ENCODE assay signal across 1 cellular context in the genomic region with DNA sequence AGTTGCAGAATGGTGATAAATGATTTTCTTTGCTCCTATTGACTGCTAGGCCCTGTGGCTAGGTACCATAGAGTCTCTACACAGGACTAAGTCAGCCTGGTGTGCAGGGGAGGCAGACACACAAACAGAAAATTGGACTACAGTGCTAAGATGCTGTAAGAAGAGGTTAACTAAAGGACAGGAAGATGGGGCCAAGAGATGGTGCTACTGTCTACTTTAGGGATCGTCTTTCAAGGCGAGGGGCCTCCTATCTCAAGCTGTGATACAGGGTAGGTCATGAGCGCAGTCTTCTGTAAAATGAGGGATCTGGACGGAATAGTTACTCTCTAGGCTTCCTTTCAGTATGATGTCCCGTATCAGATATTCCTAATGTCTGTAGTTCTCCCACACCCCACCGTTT.
TF ChIP-seq lines count a peak whose summit lies in the region.

No MANE protein-coding gene starts in this region.

TF ChIP-seq in GM23338, 12 proteins besides CTCF, POLR2A, EP300 and RAD21:
- TF ChIP-seq, protein P1, sequence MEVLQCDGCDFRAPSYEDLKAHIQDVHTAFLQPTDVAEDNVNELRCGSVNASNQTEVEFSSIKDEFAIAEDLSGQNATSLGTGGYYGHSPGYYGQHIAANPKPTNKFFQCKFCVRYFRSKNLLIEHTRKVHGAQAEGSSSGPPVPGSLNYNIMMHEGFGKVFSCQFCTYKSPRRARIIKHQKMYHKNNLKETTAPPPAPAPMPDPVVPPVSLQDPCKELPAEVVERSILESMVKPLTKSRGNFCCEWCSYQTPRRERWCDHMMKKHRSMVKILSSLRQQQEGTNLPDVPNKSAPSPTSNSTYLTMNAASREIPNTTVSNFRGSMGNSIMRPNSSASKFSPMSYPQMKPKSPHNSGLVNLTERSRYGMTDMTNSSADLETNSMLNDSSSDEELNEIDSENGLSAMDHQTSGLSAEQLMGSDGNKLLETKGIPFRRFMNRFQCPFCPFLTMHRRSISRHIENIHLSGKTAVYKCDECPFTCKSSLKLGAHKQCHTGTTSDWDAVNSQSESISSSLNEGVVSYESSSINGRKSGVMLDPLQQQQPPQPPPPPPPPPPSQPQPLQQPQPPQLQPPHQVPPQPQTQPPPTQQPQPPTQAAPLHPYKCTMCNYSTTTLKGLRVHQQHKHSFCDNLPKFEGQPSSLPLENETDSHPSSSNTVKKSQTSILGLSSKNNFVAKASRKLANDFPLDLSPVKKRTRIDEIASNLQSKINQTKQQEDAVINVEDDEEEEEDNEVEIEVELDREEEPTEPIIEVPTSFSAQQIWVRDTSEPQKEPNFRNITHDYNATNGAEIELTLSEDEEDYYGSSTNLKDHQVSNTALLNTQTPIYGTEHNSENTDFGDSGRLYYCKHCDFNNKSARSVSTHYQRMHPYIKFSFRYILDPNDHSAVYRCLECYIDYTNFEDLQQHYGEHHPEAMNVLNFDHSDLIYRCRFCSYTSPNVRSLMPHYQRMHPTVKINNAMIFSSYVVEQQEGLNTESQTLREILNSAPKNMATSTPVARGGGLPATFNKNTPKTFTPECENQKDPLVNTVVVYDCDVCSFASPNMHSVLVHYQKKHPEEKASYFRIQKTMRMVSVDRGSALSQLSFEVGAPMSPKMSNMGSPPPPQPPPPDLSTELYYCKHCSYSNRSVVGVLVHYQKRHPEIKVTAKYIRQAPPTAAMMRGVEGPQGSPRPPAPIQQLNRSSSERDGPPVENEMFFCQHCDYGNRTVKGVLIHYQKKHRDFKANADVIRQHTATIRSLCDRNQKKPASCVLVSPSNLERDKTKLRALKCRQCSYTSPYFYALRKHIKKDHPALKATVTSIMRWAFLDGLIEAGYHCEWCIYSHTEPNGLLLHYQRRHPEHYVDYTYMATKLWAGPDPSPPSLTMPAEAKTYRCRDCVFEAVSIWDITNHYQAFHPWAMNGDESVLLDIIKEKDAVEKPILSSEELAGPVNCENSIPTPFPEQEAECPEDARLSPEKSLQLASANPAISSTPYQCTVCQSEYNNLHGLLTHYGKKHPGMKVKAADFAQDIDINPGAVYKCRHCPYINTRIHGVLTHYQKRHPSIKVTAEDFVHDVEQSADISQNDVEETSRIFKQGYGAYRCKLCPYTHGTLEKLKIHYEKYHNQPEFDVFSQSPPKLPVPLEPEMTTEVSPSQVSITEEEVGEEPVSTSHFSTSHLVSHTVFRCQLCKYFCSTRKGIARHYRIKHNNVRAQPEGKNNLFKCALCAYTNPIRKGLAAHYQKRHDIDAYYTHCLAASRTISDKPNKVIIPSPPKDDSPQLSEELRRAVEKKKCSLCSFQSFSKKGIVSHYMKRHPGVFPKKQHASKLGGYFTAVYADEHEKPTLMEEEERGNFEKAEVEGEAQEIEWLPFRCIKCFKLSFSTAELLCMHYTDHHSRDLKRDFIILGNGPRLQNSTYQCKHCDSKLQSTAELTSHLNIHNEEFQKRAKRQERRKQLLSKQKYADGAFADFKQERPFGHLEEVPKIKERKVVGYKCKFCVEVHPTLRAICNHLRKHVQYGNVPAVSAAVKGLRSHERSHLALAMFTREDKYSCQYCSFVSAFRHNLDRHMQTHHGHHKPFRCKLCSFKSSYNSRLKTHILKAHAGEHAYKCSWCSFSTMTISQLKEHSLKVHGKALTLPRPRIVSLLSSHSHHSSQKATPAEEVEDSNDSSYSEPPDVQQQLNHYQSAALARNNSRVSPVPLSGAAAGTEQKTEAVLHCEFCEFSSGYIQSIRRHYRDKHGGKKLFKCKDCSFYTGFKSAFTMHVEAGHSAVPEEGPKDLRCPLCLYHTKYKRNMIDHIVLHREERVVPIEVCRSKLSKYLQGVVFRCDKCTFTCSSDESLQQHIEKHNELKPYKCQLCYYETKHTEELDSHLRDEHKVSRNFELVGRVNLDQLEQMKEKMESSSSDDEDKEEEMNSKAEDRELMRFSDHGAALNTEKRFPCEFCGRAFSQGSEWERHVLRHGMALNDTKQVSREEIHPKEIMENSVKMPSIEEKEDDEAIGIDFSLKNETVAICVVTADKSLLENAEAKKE (CRISPR knock-in tag; IDR thresholded peaks at IDR 0.05) = no peak
- TF ChIP-seq NANOG (IDR thresholded peaks at IDR 0.05; ENCODE audit: borderline replicate concordance) (no peak), JUNB (IDR thresholded peaks at IDR 0.05; ENCODE audit: unreplicated experiment) (no peak), ZNF114 (CRISPR knock-in tag; IDR thresholded peaks at IDR 0.05) (no peak), POLR2AphosphoS5 (IDR thresholded peaks at IDR 0.05; ENCODE audit: low read depth) (no peak), STAT1 (IDR thresholded peaks at IDR 0.05; ENCODE audit: unreplicated experiment) (no peak)
TF ChIP-seq in GM23338: peak in this region for 0.
